1 cellular context compared by ENCODE assay signal in the genomic region with DNA sequence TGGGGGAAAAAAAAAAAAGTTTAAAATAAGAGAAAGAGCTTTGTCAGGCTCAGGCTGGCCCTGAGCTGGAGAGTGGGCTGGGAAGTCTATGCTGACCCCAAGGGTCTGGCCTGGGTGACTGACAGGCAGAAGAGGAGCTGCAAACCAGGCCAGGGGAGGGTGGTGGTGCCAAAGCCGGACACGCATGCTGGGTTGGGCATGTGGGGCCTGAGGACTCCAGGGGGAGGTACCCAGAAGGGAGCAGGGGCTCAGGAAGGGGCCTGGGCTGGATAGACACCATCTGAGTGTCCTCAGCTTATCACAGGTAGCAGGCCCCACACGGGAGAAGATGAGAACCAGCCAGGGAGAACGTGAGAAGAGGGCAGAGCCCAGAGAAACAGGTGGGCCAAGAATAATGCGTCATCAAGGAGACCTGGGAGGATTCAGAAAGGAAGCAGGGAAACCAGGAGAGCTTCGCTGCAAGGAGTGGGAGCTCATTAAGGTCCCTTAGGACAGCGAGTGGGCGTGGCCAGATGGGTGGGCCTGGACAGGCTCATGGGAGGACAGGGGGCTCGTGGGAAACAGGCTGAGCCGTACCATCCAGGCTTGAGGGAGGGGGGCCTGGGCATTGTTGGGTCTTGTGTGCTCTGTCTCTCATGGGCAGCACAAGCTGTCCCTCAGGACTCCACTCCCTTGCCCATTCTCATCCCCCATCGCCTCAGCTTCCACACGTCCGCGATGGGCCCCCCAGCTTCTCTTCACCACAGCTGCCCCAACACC.
TF ChIP-seq lines count a peak whose summit lies in the region.

No MANE protein-coding gene starts in this region.

TF ChIP-seq in H1, 55 proteins besides CTCF, POLR2A, EP300 and RAD21 (continued from another document):
- TF ChIP-seq, protein P1, sequence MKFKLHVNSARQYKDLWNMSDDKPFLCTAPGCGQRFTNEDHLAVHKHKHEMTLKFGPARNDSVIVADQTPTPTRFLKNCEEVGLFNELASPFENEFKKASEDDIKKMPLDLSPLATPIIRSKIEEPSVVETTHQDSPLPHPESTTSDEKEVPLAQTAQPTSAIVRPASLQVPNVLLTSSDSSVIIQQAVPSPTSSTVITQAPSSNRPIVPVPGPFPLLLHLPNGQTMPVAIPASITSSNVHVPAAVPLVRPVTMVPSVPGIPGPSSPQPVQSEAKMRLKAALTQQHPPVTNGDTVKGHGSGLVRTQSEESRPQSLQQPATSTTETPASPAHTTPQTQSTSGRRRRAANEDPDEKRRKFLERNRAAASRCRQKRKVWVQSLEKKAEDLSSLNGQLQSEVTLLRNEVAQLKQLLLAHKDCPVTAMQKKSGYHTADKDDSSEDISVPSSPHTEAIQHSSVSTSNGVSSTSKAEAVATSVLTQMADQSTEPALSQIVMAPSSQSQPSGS (IDR thresholded peaks at IDR 0.05; ENCODE audit: low read length) = no peak
- TF ChIP-seq TEAD4 (IDR thresholded peaks at IDR 0.05; ENCODE audit: low read depth, low read length) (no peak), KDM4A (IDR thresholded peaks at IDR 0.05; ENCODE audit: low read depth, low read length, severe bottlenecking) (no peak), KDM1A (IDR thresholded peaks at IDR 0.05; ENCODE audit: borderline replicate concordance, low read length) (no peak), CREB1 (IDR thresholded peaks at IDR 0.05) (no peak), TAF7 (optimal IDR thresholded peaks at IDR 0.05; ENCODE audit: borderline replicate concordance, low read depth, low read length) (no peak), SUZ12 (IDR thresholded peaks at IDR 0.05; ENCODE audit: low read length) (no peak), BCL11A (IDR thresholded peaks at IDR 0.05; ENCODE audit: low read depth in 2 of 2, low read length in 2 of 2) (no peak), EGR1 (IDR thresholded peaks at IDR 0.05; ENCODE audit: borderline replicate concordance, low read depth, low read length) (no peak)
- TF ChIP-seq, protein P2, sequence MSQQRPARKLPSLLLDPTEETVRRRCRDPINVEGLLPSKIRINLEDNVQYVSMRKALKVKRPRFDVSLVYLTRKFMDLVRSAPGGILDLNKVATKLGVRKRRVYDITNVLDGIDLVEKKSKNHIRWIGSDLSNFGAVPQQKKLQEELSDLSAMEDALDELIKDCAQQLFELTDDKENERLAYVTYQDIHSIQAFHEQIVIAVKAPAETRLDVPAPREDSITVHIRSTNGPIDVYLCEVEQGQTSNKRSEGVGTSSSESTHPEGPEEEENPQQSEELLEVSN (IDR thresholded peaks at IDR 0.05) = no peak
